17 cellular contexts compared by ENCODE assay signal in the genomic region with DNA sequence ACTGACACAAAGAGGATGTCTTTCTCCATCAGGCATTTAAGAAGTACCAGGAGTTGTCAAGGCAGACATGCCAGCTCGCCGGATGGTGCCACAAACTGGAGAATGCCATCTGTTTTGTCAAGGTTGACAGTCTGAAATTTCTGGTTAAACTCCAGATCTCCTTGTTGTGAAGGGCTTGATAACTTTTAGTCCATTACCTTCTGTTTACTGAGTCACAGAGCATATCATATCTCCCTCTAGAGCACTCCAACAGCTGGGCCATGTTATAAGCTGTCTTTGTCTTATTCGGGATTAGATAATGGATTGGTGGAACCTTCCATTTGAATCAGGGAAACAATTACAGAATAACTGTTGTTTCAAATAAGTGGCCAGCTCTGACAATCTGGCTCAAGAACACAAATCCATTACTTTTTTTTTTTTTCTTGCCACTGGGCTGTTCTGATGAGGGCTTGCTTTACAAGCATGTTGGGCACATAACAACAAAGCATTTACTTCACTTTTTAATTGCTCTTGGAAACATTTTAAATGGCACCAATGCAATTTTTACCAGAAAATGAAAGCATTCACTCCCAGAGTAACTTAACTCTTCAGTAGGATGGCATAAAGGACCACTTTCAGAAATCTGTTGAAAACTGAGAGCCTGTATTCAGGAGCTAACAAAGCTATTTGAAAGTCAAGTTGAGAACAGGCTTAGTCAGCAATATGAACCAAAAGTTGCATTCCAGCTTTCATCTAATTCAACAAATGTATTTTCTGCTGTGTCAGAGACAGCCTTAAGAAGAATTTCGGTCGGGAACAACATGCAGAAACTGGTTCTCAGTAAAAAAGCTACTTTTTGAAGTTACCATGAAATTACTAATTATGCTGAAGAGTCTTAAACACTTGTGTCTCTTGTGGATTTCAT.
DNase-seq lines count a peak whose midpoint lies in the region; ATAC-seq, FAIRE-seq and TF ChIP-seq lines count a peak whose summit lies in the region.
"Had no signal": no experiment of that assay in that cellular context is flagged by ENCODE, and none has a peak within 500 bp of the region (broad histone marks: within the 10 kb centered on the region; RNA-seq: fewer than 3 reads in every experiment).

No MANE protein-coding gene starts in this region.

- H3K27ac ChIP-seq in K562 (ENCODE audit: extremely low read depth, low read depth, low read length) = no peak overlapping the region
- H3K27ac ChIP-seq: HL-60, ovary had no signal

- H3K36me3 ChIP-seq in K562 (ENCODE audit: control insufficient read depth, insufficient read depth, low read length) = no peaks in the 10 kb centered on the region
- H3K36me3 ChIP-seq: ovary had no signal

- CTCF ChIA-PET in K562 (lab: Yijun Ruan, JAX; ENCODE audit: low intra/inter-chr PET ratio) = interaction anchor here (0.7 kb wide), 1 partner anchor 448 kb away, joined by 4 read pairs; no protein-coding TSS in a partner anchor
- CTCF ChIA-PET in activated CD4-positive, alpha-beta T cell treated with anti-CD3 and anti-CD28 coated beads for 36 hours (lab: Charles Lee) = no interaction called here

- H3K27ac Mint-ChIP-seq in activated CD4-positive, alpha-beta T cell treated with anti-CD3 and anti-CD28 coated beads for 36 hours = no peak overlapping the region
- H3K27ac Mint-ChIP-seq in CD14-positive monocyte = no peak overlapping the region
- H3K27ac Mint-ChIP-seq: effector memory CD8-positive, alpha-beta T cell had no signal

- H3K9me3 ChIP-seq in K562 (replicated peaks; ENCODE audit: control insufficient read depth, insufficient read depth, low read depth, low read length) = no peaks in the 10 kb centered on the region
- H3K9me3 ChIP-seq: ovary had no signal

- H3K9me3 Mint-ChIP-seq in activated CD4-positive, alpha-beta T cell treated with anti-CD3 and anti-CD28 coated beads for 36 hours (ENCODE audit: low read depth) = no peaks in the 10 kb centered on the region
- peaks cover 0 to 2% (median 0%) of the 10 kb centered on the region in 7 donors for H3K9me3 Mint-ChIP-seq in CD14-positive monocyte
- H3K9me3 Mint-ChIP-seq: effector memory CD8-positive, alpha-beta T cell had no signal

- H3K4me1 Mint-ChIP-seq in activated CD4-positive, alpha-beta T cell treated with anti-CD3 and anti-CD28 coated beads for 36 hours = no peaks in the 10 kb centered on the region
- H3K4me1 Mint-ChIP-seq in CD14-positive monocyte = no peaks in the 10 kb centered on the region

- DNase-seq in AG10803 (ENCODE audit: low read depth) = peak; percentile 36
- peak; percentile 56 for DNase-seq in NCI-H1694 treated with DMSO at 0.1 percent for 48 hours (lab: John Stamatoyannopoulos, UW)
- DNase-seq in K562 (ENCODE audit: extremely low read depth in 1 of 4, low spot score in 3 of 4) = no peak
- peak; percentile 20 for DNase-seq in left kidney (ENCODE audit: low read depth, low spot score)
- DNase-seq in RPMI8226 = no peak
- DNase-seq in activated CD4-positive, alpha-beta T cell treated with anti-CD3 and anti-CD28 coated beads for 36 hours = no peak
- no peak for DNase-seq in central memory CD4-positive, alpha-beta T cell
- no peak for DNase-seq in CD14-positive monocyte (ENCODE audit: low spot score)
- DNase-seq: activated CD8-positive, alpha-beta memory T cell treated with anti-CD3 and anti-CD28 coated beads for 24 hours; activated effector memory CD4-positive, alpha-beta T cell treated with anti-CD3 and anti-CD28 coated beads, Interleukin-2, amount 50 U/mL, for 16 hours; effector memory CD8-positive, alpha-beta T cell; Kasumi-1; NCI-H2029; ovary had no signal

- H3K4me3 Mint-ChIP-seq in activated CD4-positive, alpha-beta T cell treated with anti-CD3 and anti-CD28 coated beads for 36 hours = no peak overlapping the region
- H3K4me3 Mint-ChIP-seq in CD14-positive monocyte = no peak overlapping the region
- H3K4me3 Mint-ChIP-seq: effector memory CD8-positive, alpha-beta T cell had no signal

- ATAC-seq in K562 = no peak
- ATAC-seq in activated CD4-positive, alpha-beta T cell treated with anti-CD3 and anti-CD28 coated beads for 36 hours = no peak
- ATAC-seq: effector memory CD8-positive, alpha-beta T cell; HCT116 had no signal

- TF ChIP-seq RAD21 in K562 (CRISPR knock-in tag; conservative IDR thresholded peaks at IDR 0.05 in 1 of 2, IDR thresholded peaks at IDR 0.05 in 1 of 2) = no peak

- no peaks in the 10 kb centered on the region for H4K20me1 ChIP-seq in K562 (replicated peaks; ENCODE audit: control insufficient read depth, insufficient read depth, low read length)

- TF ChIP-seq CTCF in AG10803 (conservative IDR thresholded peaks at IDR 0.05; ENCODE audit: low read length) = no peak
- TF ChIP-seq CTCF in K562 (IDR thresholded peaks at IDR 0.05 in 2 of 3, conservative IDR thresholded peaks at IDR 0.05 in 1 of 3; ENCODE audit: insufficient read depth in 2 of 3, low read depth in 1 of 3, low read length in 3 of 3) = no peak
- no peak for TF ChIP-seq CTCF in CD14-positive monocyte (IDR thresholded peaks at IDR 0.05)

- no peak overlapping the region for H2AFZ ChIP-seq in K562 (ENCODE audit: low read depth, low read length)

- H3K4me2 ChIP-seq in K562 (ENCODE audit: insufficient read depth, low read length) = no peak overlapping the region

- TF ChIP-seq POLR2A in K562 (conservative IDR thresholded peaks at IDR 0.05) = no peak

- H3K36me3 Mint-ChIP-seq in activated CD4-positive, alpha-beta T cell treated with anti-CD3 and anti-CD28 coated beads for 36 hours (ENCODE audit: low read depth) = no peaks in the 10 kb centered on the region
- H3K36me3 Mint-ChIP-seq in CD14-positive monocyte = no peaks in the 10 kb centered on the region

- POLR2A ChIA-PET in K562 (lab: Yijun Ruan, JAX) = no interaction called here
- POLR2A ChIA-PET in activated CD4-positive, alpha-beta T cell treated with anti-CD3 and anti-CD28 coated beads for 36 hours (lab: Charles Lee) = no interaction called here

- WGBS in K562 (ENCODE audit: insufficient coverage, low coverage, missing lambda C conversion rate) = 22% methylated on average over 4 of the region's 5 CpGs

- in situ Hi-C loops in K562 (cut with MboI) = no loop called here

- no peaks in the 10 kb centered on the region for H3K79me2 ChIP-seq in K562 (ENCODE audit: control insufficient read depth, insufficient read depth, low read length)

- H3K4me1 ChIP-seq in K562 (replicated peaks in 1 of 2; ENCODE audit: control insufficient read depth in 2 of 2, insufficient read depth in 2 of 2, low read length in 2 of 2) = no peaks in the 10 kb centered on the region; a peak in 1 of 5 replicates

- no peak for TF ChIP-seq EP300 in K562 (IDR thresholded peaks at IDR 0.05; ENCODE audit: low read length)

- no peaks in the 10 kb centered on the region for H3K27me3 Mint-ChIP-seq in activated CD4-positive, alpha-beta T cell treated with anti-CD3 and anti-CD28 coated beads for 36 hours
- no peaks in the 10 kb centered on the region for H3K27me3 Mint-ChIP-seq in CD14-positive monocyte (ENCODE audit: low read depth in 3 of 3)

- no peaks in the 10 kb centered on the region for H3K27me3 ChIP-seq in K562 (ENCODE audit: control insufficient read depth in 2 of 2, insufficient read depth in 2 of 2, low read length in 2 of 2)
- H3K27me3 ChIP-seq: ovary had no signal

- intact Hi-C loops in K562 (cut with micrococcal nuclease) (no loop called here), CD14-positive monocyte (cut with micrococcal nuclease) (no loop called here)
- intact Hi-C loops in activated CD4-positive, alpha-beta T cell treated with anti-CD3 and anti-CD28 coated beads for 36 hours (cut with DNase I, micrococcal nuclease) = no loop called here

- BruUV-seq in K562 (replicated peaks; lab: Mats Ljungman, UMichigan) = no TSS peak

- FAIRE-seq in K562 (lab: Jason Lieb, UNC) = no peak
- FAIRE-seq: frontal cortex had no signal

- H3K4me3 ChIP-seq in AG10803 (ENCODE audit: low read length) (no peak overlapping the region), K562 (no peak overlapping the region)
- H3K4me3 ChIP-seq: ovary had no signal

- no peak overlapping the region for H3K9ac ChIP-seq in K562 (ENCODE audit: insufficient read depth in 1 of 2, low read depth in 2 of 2, low read length in 2 of 2)

- H3K9me1 ChIP-seq in K562 (ENCODE audit: control insufficient read depth, insufficient read depth, low read length) = no peaks in the 10 kb centered on the region

TF ChIP-seq in K562, 482 proteins besides CTCF, POLR2A, EP300 and RAD21:
- TF ChIP-seq C11orf30 (IDR thresholded peaks at IDR 0.05; ENCODE audit: low read depth) = peak; percentile 79
- peak; percentile 79 for TF ChIP-seq MAFG (tag; conservative IDR thresholded peaks at IDR 0.05)
- TF ChIP-seq HES1 (IDR thresholded peaks at IDR 0.05; ENCODE audit: low read depth) = no peak
- TF ChIP-seq ZNF76 (CRISPR knock-in tag; IDR thresholded peaks at IDR 0.05; ENCODE audit: borderline replicate concordance) = no peak
- TF ChIP-seq ZNF316 (IDR thresholded peaks at IDR 0.05) = peak; percentile 86
- peak; percentile 61 for TF ChIP-seq MAFK (IDR thresholded peaks at IDR 0.05; ENCODE audit: low read length)
- TF ChIP-seq MAFF (IDR thresholded peaks at IDR 0.05; ENCODE audit: low read length) = peak; percentile 57; the same call in 1 of the 2 replicates

Comparison
In these comparisons a context has a peak if more than half of its experiments do, and no peak if none do; other contexts are left out.
1. DNase-seq: peak in AG10803 (single experiment), NCI-H1694 treated with DMSO at 0.1 percent for 48 hours (single experiment) and left kidney (single experiment); none in K562 (0 of 4), RPMI8226 (single experiment), activated CD4-positive, alpha-beta T cell treated with anti-CD3 and anti-CD28 coated beads for 36 hours (single experiment), central memory CD4-positive, alpha-beta T cell (single experiment) and CD14-positive monocyte (single experiment).